In genomic region chr20:47320990-47321805, GRCh38 we compare ENCODE assay signal across 9 cellular contexts. TPM values are rescaled to one million over a fixed set of nuclear protein-coding genes. Genes with fewer than 3 reads are reported as not detected.
DNase-seq lines count a peak whose midpoint lies in the region; ATAC-seq, FAIRE-seq and TF ChIP-seq lines count a peak whose summit lies in the region.
"Had no signal": no experiment of that assay in that cellular context is flagged by ENCODE, and none has a peak within 500 bp of the region (broad histone marks: within the 10 kb centered on the region; RNA-seq: fewer than 3 reads in every experiment).

No MANE protein-coding gene starts in this region.

- no peaks in the 10 kb centered on the region for H3K9me3 ChIP-seq in HUES6 (ENCODE audit: control insufficient read depth, insufficient read depth, low read depth, low read length)
- H3K9me3 ChIP-seq in hepatocyte (ENCODE audit: low read depth): no peaks in the 10 kb centered on the region
- no peaks in the 10 kb centered on the region for H3K9me3 ChIP-seq in small intestine (ENCODE audit: control insufficient read depth, low read depth)

- no peak for FAIRE-seq in small intestine (lab: Jason Lieb, UNC)

- no peak for ATAC-seq in GM21367 (IDR thresholded peaks at IDR 0.05; ENCODE audit: unreplicated experiment)
- no peak for ATAC-seq in HG03378 (IDR thresholded peaks at IDR 0.05; ENCODE audit: unreplicated experiment)

- peaks cover 82% of the 10 kb centered on the region for H3K79me2 ChIP-seq in hepatocyte

- POLR2A ChIA-PET in RWPE1 (lab: Yijun Ruan, JAX; ENCODE audit: low non-redundant PET): interaction anchor here (0.6 to 1.1 kb wide), 3 partner anchors 10 to 287 kb away, joined by 8 to 17 read pairs (median 8); no protein-coding TSS in a partner anchor

- H3K9ac ChIP-seq in HUES6 (ENCODE audit: low read length): peak overlapping the region; percentile 98

- peak overlapping the region; percentile 26 for H3K4me2 ChIP-seq in hepatocyte

- DNase-seq in RWPE1 (ENCODE audit: low spot score) (no peak), hepatocyte (ENCODE audit: low spot score) (peak; percentile 54), small intestine (peak; percentile 86), hepatic stellate cell (ENCODE audit: low spot score) (no peak), D341Med (ENCODE audit: low spot score) (no peak)
- DNase-seq: activated naive CD4-positive, alpha-beta T cell had no signal

- TF ChIP-seq CTCF in RWPE1 (conservative IDR thresholded peaks at IDR 0.05; ENCODE audit: low read depth) (no peak), hepatocyte (IDR thresholded peaks at IDR 0.05; ENCODE audit: poor library complexity) (no peak)

- no peak overlapping the region for H2AFZ ChIP-seq in hepatocyte

- no peaks in the 10 kb centered on the region for H3K36me3 ChIP-seq in HUES6 (ENCODE audit: control insufficient read depth, insufficient read depth, low read length)
- no peaks in the 10 kb centered on the region for H3K36me3 ChIP-seq in hepatocyte (replicated peaks; ENCODE audit: insufficient read depth, low read depth)
- no peaks in the 10 kb centered on the region for H3K36me3 ChIP-seq in small intestine (ENCODE audit: control insufficient read depth in 2 of 2, insufficient read depth in 2 of 2, low read length in 2 of 2)

- CTCF ChIA-PET in RWPE1 (lab: Yijun Ruan, JAX): interaction anchor here (4.7 kb wide), 1 partner anchor 63 kb away, joined by 26 read pairs; no protein-coding TSS in a partner anchor

- H3K9me2 ChIP-seq in hepatocyte (replicated peaks; ENCODE audit: insufficient read depth): no peaks in the 10 kb centered on the region

- peak overlapping the region; percentile 99 for H3K27ac ChIP-seq in HUES6 (ENCODE audit: low read depth, low read length)
- peak overlapping the region; percentile 100 for H3K27ac ChIP-seq in RWPE1
- peak overlapping the region; percentile 96 for H3K27ac ChIP-seq in hepatocyte
- peak overlapping the region; percentile 58 to 99 for H3K27ac ChIP-seq in small intestine (ENCODE audit: low read depth in 1 of 2, low read length in 1 of 2)

- H3K27me3 ChIP-seq in HUES6 (ENCODE audit: control insufficient read depth, insufficient read depth, low read length) (no peaks in the 10 kb centered on the region), hepatocyte (no peaks in the 10 kb centered on the region), small intestine (ENCODE audit: control insufficient read depth in 2 of 2, insufficient read depth in 2 of 2, low read length in 2 of 2) (no peaks in the 10 kb centered on the region)

- H4K20me1 ChIP-seq in hepatocyte (ENCODE audit: insufficient read depth, poor library complexity, severe bottlenecking): no peaks in the 10 kb centered on the region

- no peak overlapping the region for H3K4me3 ChIP-seq in HUES6 (ENCODE audit: low read depth, low read length)
- no peak overlapping the region for H3K4me3 ChIP-seq in hepatocyte
- H3K4me3 ChIP-seq in small intestine (ENCODE audit: low read depth in 1 of 2, low read length in 2 of 2): no peak overlapping the region

- 68% methylated on average over 7 of the region's 7 CpGs for WGBS in hepatocyte (ENCODE audit: low lambda C conversion rate, missing lambda C conversion rate)
- WGBS in small intestine, 3 donors: 22 to 65% (median 34%) methylated on average over 7 of the region's 7 CpGs

- H3K4me1 ChIP-seq in HUES6 (ENCODE audit: control insufficient read depth, insufficient read depth, low read length) (peaks cover 73% of the 10 kb centered on the region), hepatocyte (ENCODE audit: insufficient read depth) (peaks cover 59% of the 10 kb centered on the region), small intestine (ENCODE audit: control insufficient read depth in 2 of 2, insufficient read depth in 1 of 2, low read depth in 1 of 2, low read length in 1 of 2) (peaks cover 17% of the 10 kb centered on the region in 2 donors)

RNA-seq across cellular contexts. Expression of gene ZMYND8, which starts 35.3 kb away (rescaled TPM):
- 28.9 and 30.3 TPM in 2 replicates for total RNA-seq in hepatocyte
- 34.3 and 43.1 TPM in 2 replicates for polyA plus RNA-seq in hepatocyte
- polyA plus RNA-seq in small intestine: 10 to 100 TPM in 2 of 3 donors, 1 to 10 TPM in 1; 9.2 to 19.9 (median 12.8) TPM

Comparison
In these comparisons a context has a peak if more than half of its experiments do, and no peak if none do; other contexts are left out.
1. DNase-seq: peak in hepatocyte (single experiment) and small intestine (single experiment); none in RWPE1 (single experiment), hepatic stellate cell (single experiment) and D341Med (single experiment).
2. Peak in every context shown above with its lines, with median percentiles within 50 percentile points of each other: H3K27ac ChIP-seq.